ENCODE assay signal across 34 cellular contexts in genomic region chr10:122571892-122572291, GRCh38. TPM values are rescaled to one million over a fixed set of nuclear protein-coding genes. Genes with fewer than 3 reads are reported as not detected.
"Had no signal": no experiment of that assay in that cellular context is flagged by ENCODE, and none has a peak within 500 bp of the region (broad histone marks: within the 10 kb centered on the region; RNA-seq: fewer than 3 reads in every experiment).

No MANE protein-coding gene starts in this region.

- H3K36me3 ChIP-seq: ascending aorta, cardiac muscle cell had no signal

- H3K4me1 Mint-ChIP-seq: activated B cell treated with CpG ODN at 0.5 μM for 24 hours; activated CD4-positive, alpha-beta T cell treated with anti-CD3 and anti-CD28 coated beads, Interleukin-2, amount 10 ng/mL, durations not matched to agents 7 days and 5 days; activated naive CD8-positive, alpha-beta T cell treated with anti-CD3 and anti-CD28 coated beads, Interleukin-2, amount 50 U/mL, for 24 hours; T-cell had no signal

- H3K36me3 Mint-ChIP-seq: activated CD4-positive, alpha-beta memory T cell treated with anti-CD3 and anti-CD28 coated beads for 36 hours; T-cell had no signal

- H3K4me1 ChIP-seq: ascending aorta, body of pancreas had no signal

- H3K4me3 Mint-ChIP-seq: activated B cell treated with CpG ODN at 0.5 μM for 24 hours; activated CD4-positive, alpha-beta memory T cell treated with anti-CD3 and anti-CD28 coated beads for 36 hours; activated CD4-positive, alpha-beta T cell treated with anti-CD3 and anti-CD28 coated beads, Interleukin-2, amount 10 ng/mL, durations not matched to agents 7 days and 5 days; activated naive CD8-positive, alpha-beta T cell treated with anti-CD3 and anti-CD28 coated beads, Interleukin-2, amount 50 U/mL, for 24 hours; activated T-cell treated with anti-CD3 and anti-CD28 coated beads, Interleukin-2, amount 50 U/mL, for 4 hours; T-cell had no signal

- H3K4me3 ChIP-seq: ascending aorta, body of pancreas, cardiac muscle cell, SK-N-MC had no signal

- H3K9me3 Mint-ChIP-seq: activated naive CD4-positive, alpha-beta T cell treated with anti-CD3 and anti-CD28 coated beads, Interleukin-2, amount 50 U/mL, for 72 hours; activated T-cell treated with anti-CD3 and anti-CD28 coated beads, Interleukin-2, amount 50 U/mL, for 4 hours had no signal

- FAIRE-seq: TTC549 had no signal

- H3K4me2 ChIP-seq: KMS-11 had no signal

- DNase-seq: activated B cell treated with CpG ODN at 0.5 μM for 24 hours; activated CD4-positive, alpha-beta memory T cell treated with anti-CD3 and anti-CD28 coated beads for 36 hours; activated CD4-positive, alpha-beta T cell treated with anti-CD3 and anti-CD28 coated beads for 1 hour; activated CD4-positive, alpha-beta T cell treated with anti-CD3 and anti-CD28 coated beads, Interleukin-2, amount 10 ng/mL, durations not matched to agents 7 days and 5 days; activated CD8-positive, alpha-beta memory T cell treated with anti-CD3 and anti-CD28 coated beads for 24 hours; activated effector memory CD4-positive, alpha-beta T cell treated with anti-CD3 and anti-CD28 coated beads, Interleukin-2, amount 50 U/mL, for 16 hours; activated naive CD4-positive, alpha-beta T cell treated with Interleukin-2 at 50 U/mL for 16 hours; activated naive CD8-positive, alpha-beta T cell treated with anti-CD3 and anti-CD28 coated beads, Interleukin-2, amount 50 U/mL, for 24 hours; activated T-cell treated with anti-CD3 and anti-CD28 coated beads, Interleukin-2, amount 50 U/mL, for 4 hours; amniotic stem cell; body of pancreas; MV-4-11; NCI-H1092 treated with DMSO at 0.1 percent for 48 hours; NCI-H1417 treated with DMSO at 0.1 percent for 48 hours; NCI-H1694; NCI-H2029; NCI-H2107; NCI-H2171 treated with DMSO at 0.1 percent for 48 hours; NCI-H345; NCI-H510A; NCI-H526 treated with DMSO at 0.1 percent for 48 hours; NCI-H82; RPMI8226; T-cell; T-helper 2 cell; T1000 had no signal

- H3K27ac Mint-ChIP-seq: activated B cell treated with CpG ODN at 0.5 μM for 24 hours; activated CD4-positive, alpha-beta memory T cell treated with anti-CD3 and anti-CD28 coated beads for 36 hours; activated CD4-positive, alpha-beta T cell treated with anti-CD3 and anti-CD28 coated beads, Interleukin-2, amount 10 ng/mL, durations not matched to agents 7 days and 5 days; activated naive CD4-positive, alpha-beta T cell treated with anti-CD3 and anti-CD28 coated beads, Interleukin-2, amount 50 U/mL, for 72 hours; activated naive CD8-positive, alpha-beta T cell treated with anti-CD3 and anti-CD28 coated beads, Interleukin-2, amount 50 U/mL, for 24 hours; T-cell had no signal

- H3K9ac ChIP-seq: KMS-11 had no signal

- H3K27me3 ChIP-seq: ascending aorta, body of pancreas, cardiac muscle cell had no signal

- H3K27ac ChIP-seq: ascending aorta, body of pancreas, cardiac muscle cell, KMS-11, SK-N-MC had no signal

RNA-seq across cellular contexts. Expression of gene DMBT1, which starts 11.3 kb away (rescaled TPM):
- total RNA-seq: activated B cell treated with CpG ODN at 0.5 μM for 24 hours; activated CD4-positive, alpha-beta memory T cell treated with anti-CD3 and anti-CD28 coated beads for 36 hours; activated CD4-positive, alpha-beta T cell treated with anti-CD3 and anti-CD28 coated beads, Interleukin-2, amount 10 ng/mL, durations not matched to agents 7 days and 5 days; activated naive CD4-positive, alpha-beta T cell treated with anti-CD3 and anti-CD28 coated beads, Interleukin-2, amount 50 U/mL, for 72 hours; ascending aorta; cardiac muscle cell; OCI-LY7; Right ventricle myocardium inferior had no signal
